Comparison of ENCODE assay signal across 12 cellular contexts in genomic region chr1:219324629-219325367, GRCh38.
A peak's percentile ranks its signal among the peaks of the same experiment; 100 is the strongest.
DNase-seq lines count a peak whose midpoint lies in the region; ATAC-seq, FAIRE-seq and TF ChIP-seq lines count a peak whose summit lies in the region.
"Had no signal": no experiment of that assay in that cellular context is flagged by ENCODE, and none has a peak within 500 bp of the region (broad histone marks: within the 10 kb centered on the region; RNA-seq: fewer than 3 reads in every experiment).

No MANE protein-coding gene starts in this region.

- FAIRE-seq in astrocyte (lab: Jason Lieb, UNC), result peak; percentile 73

- H3K4me1 Mint-ChIP-seq in activated T-cell treated with anti-CD3 and anti-CD28 coated beads, Interleukin-2, amount 50 U/mL, for 4 hours (ENCODE audit: low read depth), result no peaks in the 10 kb centered on the region
- H3K4me1 Mint-ChIP-seq in astrocyte (ENCODE audit: low read depth, unreplicated experiment), result peaks cover 38% of the 10 kb centered on the region
- no peaks in the 10 kb centered on the region for H3K4me1 Mint-ChIP-seq in stimulated activated effector memory CD8-positive, alpha-beta T cell treated with anti-CD3 and anti-CD28 coated beads, Interleukin-12 subunit alpha, Interleukin-12 subunit beta, amount 100 ng/mL, for 72 hours

- H3K36me3 Mint-ChIP-seq in activated T-cell treated with anti-CD3 and anti-CD28 coated beads, Interleukin-2, amount 50 U/mL, for 4 hours (ENCODE audit: insufficient read depth), result peaks cover 1% of the 10 kb centered on the region
- peaks cover 4% of the 10 kb centered on the region for H3K36me3 Mint-ChIP-seq in astrocyte (ENCODE audit: low read depth, unreplicated experiment)
- no peaks in the 10 kb centered on the region for H3K36me3 Mint-ChIP-seq in stimulated activated effector memory CD8-positive, alpha-beta T cell treated with anti-CD3 and anti-CD28 coated beads, Interleukin-12 subunit alpha, Interleukin-12 subunit beta, amount 100 ng/mL, for 72 hours
- H3K36me3 Mint-ChIP-seq: natural killer cell treated with Interleukin-12 subunit alpha and Interleukin-12 subunit beta and Interleukin-15 and Interleukin-18, amount 100 ng/mL, for 72 hours had no signal

- no peaks in the 10 kb centered on the region for H4K20me1 ChIP-seq in astrocyte (ENCODE audit: insufficient read depth, low read length)

- H2AFZ ChIP-seq in astrocyte (ENCODE audit: low read depth, low read length), result no peak overlapping the region

- H3K4me2 ChIP-seq in astrocyte (ENCODE audit: low read length), result peak overlapping the region; percentile 56
- H3K4me2 ChIP-seq: KMS-11 had no signal

- H3K4me1 ChIP-seq in astrocyte (ENCODE audit: insufficient read depth, low read length), result peaks cover 36% of the 10 kb centered on the region
- no peaks in the 10 kb centered on the region for H3K4me1 ChIP-seq in right atrium auricular region

- H3K4me3 Mint-ChIP-seq in activated T-cell treated with anti-CD3 and anti-CD28 coated beads, Interleukin-2, amount 50 U/mL, for 4 hours, result no peak overlapping the region
- no peak overlapping the region for H3K4me3 Mint-ChIP-seq in astrocyte (ENCODE audit: unreplicated experiment)
- no peak overlapping the region for H3K4me3 Mint-ChIP-seq in stimulated activated effector memory CD8-positive, alpha-beta T cell treated with anti-CD3 and anti-CD28 coated beads, Interleukin-12 subunit alpha, Interleukin-12 subunit beta, amount 100 ng/mL, for 72 hours
- H3K4me3 Mint-ChIP-seq: activated T-helper 1 cell treated with anti-CD3 and anti-CD28 coated beads, Interleukin-12 subunit alpha, Interleukin-12 subunit beta, Interleukin-2, Interleukin-4 antibody, amounts not matched to agents 30 ng/mL and 10 ng/mL and 1 ng/mL, durations not matched to agents 14 hours and 24 hours and 36 hours; natural killer cell treated with Interleukin-12 subunit alpha and Interleukin-12 subunit beta and Interleukin-15 and Interleukin-18, amount 100 ng/mL, for 72 hours had no signal

- H3K9me3 ChIP-seq in astrocyte (ENCODE audit: insufficient read depth, low read depth, low read length) (no peaks in the 10 kb centered on the region), right atrium auricular region (no peaks in the 10 kb centered on the region)

- H3K36me3 ChIP-seq in astrocyte (ENCODE audit: insufficient read depth, low read length) (no peaks in the 10 kb centered on the region), right atrium auricular region (no peaks in the 10 kb centered on the region)

- H3K27ac Mint-ChIP-seq in astrocyte (ENCODE audit: unreplicated experiment), result peak overlapping the region; percentile 60
- no peak overlapping the region for H3K27ac Mint-ChIP-seq in stimulated activated effector memory CD8-positive, alpha-beta T cell treated with anti-CD3 and anti-CD28 coated beads, Interleukin-12 subunit alpha, Interleukin-12 subunit beta, amount 100 ng/mL, for 72 hours
- H3K27ac Mint-ChIP-seq: activated T-helper 1 cell treated with anti-CD3 and anti-CD28 coated beads, Interleukin-12 subunit alpha, Interleukin-12 subunit beta, Interleukin-2, Interleukin-4 antibody, amounts not matched to agents 30 ng/mL and 10 ng/mL and 1 ng/mL, durations not matched to agents 14 hours and 24 hours and 36 hours; natural killer cell treated with Interleukin-12 subunit alpha and Interleukin-12 subunit beta and Interleukin-15 and Interleukin-18, amount 100 ng/mL, for 72 hours had no signal

- H3K27me3 Mint-ChIP-seq in activated T-cell treated with anti-CD3 and anti-CD28 coated beads, Interleukin-2, amount 50 U/mL, for 4 hours (ENCODE audit: low read depth), result no peaks in the 10 kb centered on the region
- H3K27me3 Mint-ChIP-seq in astrocyte (ENCODE audit: low read depth, unreplicated experiment), result no peaks in the 10 kb centered on the region
- H3K27me3 Mint-ChIP-seq: natural killer cell treated with Interleukin-12 subunit alpha and Interleukin-12 subunit beta and Interleukin-15 and Interleukin-18, amount 100 ng/mL, for 72 hours had no signal

- DNase-seq in activated T-cell treated with anti-CD3 and anti-CD28 coated beads, Interleukin-2, amount 50 U/mL, for 4 hours, result no peak
- DNase-seq in activated T-cell treated with anti-CD3 and anti-CD28 coated beads for 4 hours, result no peak
- peak; percentile 51 for DNase-seq in HPDE6-E6E7 (ENCODE audit: extremely low spot score)
- peak; percentile 99 for DNase-seq in astrocyte (ENCODE audit: low read depth)
- peak in 1 of 2 donors; percentile 51 for DNase-seq in stimulated activated effector memory CD8-positive, alpha-beta T cell treated with anti-CD3 and anti-CD28 coated beads, Interleukin-12 subunit alpha, Interleukin-12 subunit beta, amount 100 ng/mL, for 72 hours (ENCODE audit: low spot score in 2 of 2)
- no peak for DNase-seq in NCI-H1930 (lab: John Stamatoyannopoulos, UW)
- no peak for DNase-seq in right atrium auricular region (ENCODE audit: low spot score)

- H3K27me3 ChIP-seq in astrocyte (ENCODE audit: insufficient read depth, low read length) (peaks cover 2% of the 10 kb centered on the region), right atrium auricular region (no peaks in the 10 kb centered on the region)

- H3K4me3 ChIP-seq in astrocyte (ENCODE audit: insufficient read depth, low read depth, low read length), result no peak overlapping the region
- no peak overlapping the region for H3K4me3 ChIP-seq in right atrium auricular region

- H3K9ac ChIP-seq in astrocyte (ENCODE audit: low read length), result peak overlapping the region; percentile 69
- H3K9ac ChIP-seq: KMS-11 had no signal

- ATAC-seq in activated T-cell treated with anti-CD3 and anti-CD28 coated beads, Interleukin-2, amount 50 U/mL, for 4 hours, result peak; percentile 81 to 88
- peak; percentile 97 for ATAC-seq in stimulated activated effector memory CD8-positive, alpha-beta T cell treated with anti-CD3 and anti-CD28 coated beads, Interleukin-12 subunit alpha, Interleukin-12 subunit beta, amount 100 ng/mL, for 72 hours
- ATAC-seq in GM18519 (IDR thresholded peaks at IDR 0.05; ENCODE audit: low FRiP score, unreplicated experiment), result no peak

- peak overlapping the region; percentile 87 for H3K27ac ChIP-seq in astrocyte (ENCODE audit: low read depth, low read length)
- no peak overlapping the region for H3K27ac ChIP-seq in right atrium auricular region
- H3K27ac ChIP-seq: C4-2B, KMS-11 had no signal

- H3K79me2 ChIP-seq in astrocyte (ENCODE audit: insufficient read depth, low read length), result no peaks in the 10 kb centered on the region

- peaks cover 12% of the 10 kb centered on the region for H3K9me3 Mint-ChIP-seq in activated T-cell treated with anti-CD3 and anti-CD28 coated beads, Interleukin-2, amount 50 U/mL, for 4 hours
- H3K9me3 Mint-ChIP-seq in astrocyte (ENCODE audit: unreplicated experiment), result peaks cover 4% of the 10 kb centered on the region
- peaks cover 8% of the 10 kb centered on the region for H3K9me3 Mint-ChIP-seq in stimulated activated effector memory CD8-positive, alpha-beta T cell treated with anti-CD3 and anti-CD28 coated beads, Interleukin-12 subunit alpha, Interleukin-12 subunit beta, amount 100 ng/mL, for 72 hours

- TF ChIP-seq CTCF in astrocyte (IDR thresholded peaks at IDR 0.05; ENCODE audit: insufficient read depth, low read depth, low read length) (no peak), right atrium auricular region (IDR thresholded peaks at IDR 0.05) (no peak)

Comparison
In these comparisons a context has a peak if more than half of its experiments do, and no peak if none do; other contexts are left out.
1. DNase-seq: peak in HPDE6-E6E7 (single experiment) and astrocyte (single experiment); none in activated T-cell treated with anti-CD3 and anti-CD28 coated beads, Interleukin-2, amount 50 U/mL, for 4 hours (single experiment), activated T-cell treated with anti-CD3 and anti-CD28 coated beads for 4 hours (single experiment), NCI-H1930 (0 of 2) and right atrium auricular region (single experiment).